In genomic region chr16:89015271-89015859, GRCh38 we compare ENCODE assay signal across 14 cellular contexts. TPM values are rescaled to one million over a fixed set of nuclear protein-coding genes. Genes with fewer than 3 reads are reported as not detected.
DNase-seq lines count a peak whose midpoint lies in the region; ATAC-seq and TF ChIP-seq lines count a peak whose summit lies in the region.
"Had no signal": no experiment of that assay in that cellular context is flagged by ENCODE, and none has a peak within 500 bp of the region (broad histone marks: within the 10 kb centered on the region; RNA-seq: fewer than 3 reads in every experiment).

No MANE protein-coding gene starts in this region.

- intact Hi-C loops in natural killer cell (cut with micrococcal nuclease) (no loop called here), posterior vena cava (cut with DNase I) (no loop called here)
- intact Hi-C loops in activated T-helper 1 cell treated with anti-CD3 and anti-CD28 coated beads, Interleukin-12 subunit alpha, Interleukin-12 subunit beta, Interleukin-2, Interleukin-4 antibody, amounts not matched to agents 30 ng/mL and 10 ng/mL and 1 ng/mL, durations not matched to agents 14 hours and 24 hours and 36 hours (cut with micrococcal nuclease): no loop called here

- TF ChIP-seq CTCF in natural killer cell (IDR thresholded peaks at IDR 0.05): no peak

- no peak overlapping the region for H3K4me3 Mint-ChIP-seq in natural killer cell treated with Interleukin-12 subunit alpha and Interleukin-12 subunit beta and Interleukin-15 and Interleukin-18, amount 100 ng/mL, for 72 hours
- no peak overlapping the region for H3K4me3 Mint-ChIP-seq in natural killer cell
- H3K4me3 Mint-ChIP-seq in activated T-helper 1 cell treated with anti-CD3 and anti-CD28 coated beads, Interleukin-12 subunit alpha, Interleukin-12 subunit beta, Interleukin-2, Interleukin-4 antibody, amounts not matched to agents 30 ng/mL and 10 ng/mL and 1 ng/mL, durations not matched to agents 14 hours and 24 hours and 36 hours: no peak overlapping the region

- H3K9me3 Mint-ChIP-seq in natural killer cell treated with Interleukin-12 subunit alpha and Interleukin-12 subunit beta and Interleukin-15 and Interleukin-18, amount 100 ng/mL, for 72 hours: peaks cover 10% of the 10 kb centered on the region
- H3K9me3 Mint-ChIP-seq in natural killer cell: peaks cover 0 to 4% of the 10 kb centered on the region in 2 donors
- peaks cover 6% of the 10 kb centered on the region for H3K9me3 Mint-ChIP-seq in activated T-helper 1 cell treated with anti-CD3 and anti-CD28 coated beads, Interleukin-12 subunit alpha, Interleukin-12 subunit beta, Interleukin-2, Interleukin-4 antibody, amounts not matched to agents 30 ng/mL and 10 ng/mL and 1 ng/mL, durations not matched to agents 14 hours and 24 hours and 36 hours

- peaks cover 10% of the 10 kb centered on the region in 2 donors for H3K4me1 Mint-ChIP-seq in natural killer cell treated with Interleukin-12 subunit alpha and Interleukin-12 subunit beta and Interleukin-15 and Interleukin-18, amount 100 ng/mL, for 72 hours (ENCODE audit: low read depth in 2 of 2)
- peaks cover 0 to 6% of the 10 kb centered on the region in 2 donors for H3K4me1 Mint-ChIP-seq in natural killer cell
- peaks cover 4% of the 10 kb centered on the region for H3K4me1 Mint-ChIP-seq in activated T-helper 1 cell treated with anti-CD3 and anti-CD28 coated beads, Interleukin-12 subunit alpha, Interleukin-12 subunit beta, Interleukin-2, Interleukin-4 antibody, amounts not matched to agents 30 ng/mL and 10 ng/mL and 1 ng/mL, durations not matched to agents 14 hours and 24 hours and 36 hours (ENCODE audit: low read depth)

- DNase-seq in natural killer cell treated with Interleukin-12 subunit alpha and Interleukin-12 subunit beta and Interleukin-15 and Interleukin-18, amount 100 ng/mL, for 72 hours (ENCODE audit: low spot score): peak; percentile 57
- DNase-seq in natural killer cell (no peak), posterior vena cava (ENCODE audit: low spot score) (peak; percentile 52), NK-92 (lab: John Stamatoyannopoulos, UW; ENCODE audit: unreplicated experiment) (no peak)
- DNase-seq in activated T-helper 1 cell treated with anti-CD3 and anti-CD28 coated beads, Interleukin-12 subunit alpha, Interleukin-12 subunit beta, Interleukin-2, Interleukin-4 antibody, amounts not matched to agents 30 ng/mL and 10 ng/mL and 1 ng/mL, durations not matched to agents 14 hours and 24 hours and 36 hours (ENCODE audit: low spot score): no peak
- DNase-seq in activated naive CD4-positive, alpha-beta T cell (lab: John Stamatoyannopoulos, UW): no peak
- DNase-seq: C1 segment of cervical spinal cord; GOT3; NCI-H1105; NCI-H2081; NK-92 treated with Interleukin-12 subunit alpha and Interleukin-12 subunit beta, amount 100 ng/mL, for 24 hours had no signal

- peaks cover 10 to 13% of the 10 kb centered on the region in 2 donors for H3K27me3 Mint-ChIP-seq in natural killer cell treated with Interleukin-12 subunit alpha and Interleukin-12 subunit beta and Interleukin-15 and Interleukin-18, amount 100 ng/mL, for 72 hours
- H3K27me3 Mint-ChIP-seq in natural killer cell (ENCODE audit: low read depth in 2 of 2): peaks cover 4 to 7% of the 10 kb centered on the region in 2 donors
- peaks cover 3% of the 10 kb centered on the region for H3K27me3 Mint-ChIP-seq in activated T-helper 1 cell treated with anti-CD3 and anti-CD28 coated beads, Interleukin-12 subunit alpha, Interleukin-12 subunit beta, Interleukin-2, Interleukin-4 antibody, amounts not matched to agents 30 ng/mL and 10 ng/mL and 1 ng/mL, durations not matched to agents 14 hours and 24 hours and 36 hours (ENCODE audit: insufficient read depth)

- no peak overlapping the region for H3K27ac Mint-ChIP-seq in natural killer cell treated with Interleukin-12 subunit alpha and Interleukin-12 subunit beta and Interleukin-15 and Interleukin-18, amount 100 ng/mL, for 72 hours
- no peak overlapping the region for H3K27ac Mint-ChIP-seq in natural killer cell
- no peak overlapping the region for H3K27ac Mint-ChIP-seq in activated T-helper 1 cell treated with anti-CD3 and anti-CD28 coated beads, Interleukin-12 subunit alpha, Interleukin-12 subunit beta, Interleukin-2, Interleukin-4 antibody, amounts not matched to agents 30 ng/mL and 10 ng/mL and 1 ng/mL, durations not matched to agents 14 hours and 24 hours and 36 hours

- peaks cover 7% of the 10 kb centered on the region for H3K36me3 Mint-ChIP-seq in natural killer cell treated with Interleukin-12 subunit alpha and Interleukin-12 subunit beta and Interleukin-15 and Interleukin-18, amount 100 ng/mL, for 72 hours
- no peaks in the 10 kb centered on the region for H3K36me3 Mint-ChIP-seq in natural killer cell
- no peaks in the 10 kb centered on the region for H3K36me3 Mint-ChIP-seq in activated T-helper 1 cell treated with anti-CD3 and anti-CD28 coated beads, Interleukin-12 subunit alpha, Interleukin-12 subunit beta, Interleukin-2, Interleukin-4 antibody, amounts not matched to agents 30 ng/mL and 10 ng/mL and 1 ng/mL, durations not matched to agents 14 hours and 24 hours and 36 hours (ENCODE audit: low read depth)

- no peak for ATAC-seq in natural killer cell treated with Interleukin-12 subunit alpha and Interleukin-12 subunit beta and Interleukin-15 and Interleukin-18, amount 100 ng/mL, for 72 hours
- no peak for ATAC-seq in natural killer cell
- peak; percentile 20 for ATAC-seq in esophagus mucosa

RNA-seq across cellular contexts. Expression of gene CBFA2T3, which starts 38.4 kb away (rescaled TPM):
- 1 to 10 TPM; 2.3 to 2.9 TPM for total RNA-seq in natural killer cell treated with Interleukin-12 subunit alpha and Interleukin-12 subunit beta and Interleukin-15 and Interleukin-18, amount 100 ng/mL, for 72 hours
- total RNA-seq in natural killer cell: 1 to 10 TPM; 2.5 to 7.8 (median 4.2) TPM
- total RNA-seq in esophagus mucosa: 1.1 TPM
- total RNA-seq in posterior vena cava: 1 to 10 TPM; 4.7 to 5.1 TPM
- total RNA-seq in activated T-helper 1 cell treated with anti-CD3 and anti-CD28 coated beads, Interleukin-12 subunit alpha, Interleukin-12 subunit beta, Interleukin-2, Interleukin-4 antibody, amounts not matched to agents 30 ng/mL and 10 ng/mL and 1 ng/mL, durations not matched to agents 14 hours and 24 hours and 36 hours: 0.05 TPM in 1 of 2 replicates, not detected in the other
- total RNA-seq: NCI-H460, RPMI7951 had no signal

Comparison
In these comparisons a context has a peak if more than half of its experiments do, and no peak if none do; other contexts are left out.
1. DNase-seq: peak in natural killer cell treated with Interleukin-12 subunit alpha and Interleukin-12 subunit beta and Interleukin-15 and Interleukin-18, amount 100 ng/mL, for 72 hours (single experiment) and posterior vena cava (single experiment); none in natural killer cell (single experiment), activated T-helper 1 cell treated with anti-CD3 and anti-CD28 coated beads, Interleukin-12 subunit alpha, Interleukin-12 subunit beta, Interleukin-2, Interleukin-4 antibody, amounts not matched to agents 30 ng/mL and 10 ng/mL and 1 ng/mL, durations not matched to agents 14 hours and 24 hours and 36 hours (single experiment), activated naive CD4-positive, alpha-beta T cell (0 of 4) and NK-92 (single experiment).